1 cellular context compared by ENCODE assay signal in genomic region chr5:33859177-33859576, GRCh38.
TF ChIP-seq lines count a peak whose summit lies in the region.

No MANE protein-coding gene starts in this region.

TF ChIP-seq in HepG2, 621 proteins besides CTCF, POLR2A, EP300 and RAD21:
- peak; percentile 47; the same call in 1 of the 2 replicates for TF ChIP-seq ZNF281 (CRISPR knock-in tag; IDR thresholded peaks at IDR 0.05; ENCODE audit: borderline replicate concordance)
